In the genomic region with DNA sequence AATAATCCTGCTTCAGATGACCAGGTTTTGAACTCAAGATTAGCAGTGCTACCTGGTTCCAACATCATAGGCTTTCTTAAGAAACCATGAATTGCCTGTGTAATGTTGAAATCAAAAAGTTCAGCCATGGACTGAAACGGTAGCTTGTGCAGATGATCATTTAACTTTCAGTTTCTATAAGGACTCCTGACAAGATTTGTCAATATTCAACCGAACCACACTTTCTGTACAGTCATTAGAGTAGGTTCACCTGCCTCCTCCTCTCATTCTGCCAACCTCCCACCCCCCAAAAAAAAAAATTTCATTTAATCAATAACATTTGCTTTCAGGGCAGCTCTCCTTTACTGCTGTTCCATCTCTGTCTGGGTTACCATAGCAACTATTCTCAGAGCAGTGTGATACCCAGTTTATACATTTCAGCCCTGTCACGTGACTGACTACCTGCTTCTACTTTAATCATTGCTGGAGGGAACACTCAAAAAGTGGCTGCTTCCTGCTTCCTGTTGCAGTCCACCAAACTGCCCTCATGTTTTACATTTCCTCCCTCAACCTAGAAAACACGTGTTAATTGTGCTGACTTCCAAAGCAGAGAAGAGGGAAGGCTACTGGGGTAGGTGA, we compare ENCODE assay signal across 1 cellular context.
TF ChIP-seq lines count a peak whose summit lies in the region.

No MANE protein-coding gene starts in this region.

TF ChIP-seq in GM12878, 131 proteins besides CTCF, POLR2A, EP300 and RAD21 (continued from another document):
- TF ChIP-seq FOXM1 (IDR thresholded peaks at IDR 0.05; ENCODE audit: low read depth, low read length) (no peak), ATF7 (IDR thresholded peaks at IDR 0.05; ENCODE audit: low read depth) (no peak), BHLHE40 (IDR thresholded peaks at IDR 0.05; ENCODE audit: borderline replicate concordance in 1 of 2, low read depth in 2 of 2, low read length in 1 of 2) (peak; percentile 62 to 65; a peak in 2 of 4 replicates)
- TF ChIP-seq, protein P1, sequence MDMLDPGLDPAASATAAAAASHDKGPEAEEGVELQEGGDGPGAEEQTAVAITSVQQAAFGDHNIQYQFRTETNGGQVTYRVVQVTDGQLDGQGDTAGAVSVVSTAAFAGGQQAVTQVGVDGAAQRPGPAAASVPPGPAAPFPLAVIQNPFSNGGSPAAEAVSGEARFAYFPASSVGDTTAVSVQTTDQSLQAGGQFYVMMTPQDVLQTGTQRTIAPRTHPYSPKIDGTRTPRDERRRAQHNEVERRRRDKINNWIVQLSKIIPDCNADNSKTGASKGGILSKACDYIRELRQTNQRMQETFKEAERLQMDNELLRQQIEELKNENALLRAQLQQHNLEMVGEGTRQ (IDR thresholded peaks at IDR 0.05; ENCODE audit: borderline replicate concordance, low read depth, low read length): peak; percentile 37; the same call in 1 of the 2 replicates
- TF ChIP-seq, protein P2, sequence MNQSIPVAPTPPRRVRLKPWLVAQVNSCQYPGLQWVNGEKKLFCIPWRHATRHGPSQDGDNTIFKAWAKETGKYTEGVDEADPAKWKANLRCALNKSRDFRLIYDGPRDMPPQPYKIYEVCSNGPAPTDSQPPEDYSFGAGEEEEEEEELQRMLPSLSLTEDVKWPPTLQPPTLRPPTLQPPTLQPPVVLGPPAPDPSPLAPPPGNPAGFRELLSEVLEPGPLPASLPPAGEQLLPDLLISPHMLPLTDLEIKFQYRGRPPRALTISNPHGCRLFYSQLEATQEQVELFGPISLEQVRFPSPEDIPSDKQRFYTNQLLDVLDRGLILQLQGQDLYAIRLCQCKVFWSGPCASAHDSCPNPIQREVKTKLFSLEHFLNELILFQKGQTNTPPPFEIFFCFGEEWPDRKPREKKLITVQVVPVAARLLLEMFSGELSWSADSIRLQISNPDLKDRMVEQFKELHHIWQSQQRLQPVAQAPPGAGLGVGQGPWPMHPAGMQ (IDR thresholded peaks at IDR 0.05; ENCODE audit: borderline replicate concordance): no peak
TF ChIP-seq in GM12878: peak in this region for 5.
